In genomic region chr13:21517576-21517975, GRCh38 we compare ENCODE assay signal across 16 cellular contexts.
"Had no signal": no experiment of that assay in that cellular context is flagged by ENCODE, and none has a peak within 500 bp of the region (broad histone marks: within the 10 kb centered on the region; RNA-seq: fewer than 3 reads in every experiment).

No MANE protein-coding gene starts in this region.

- H3K4me2 ChIP-seq: SK-N-SH had no signal

- H3K9me3 ChIP-seq: SK-N-SH had no signal

- H3K9ac ChIP-seq: SK-N-SH had no signal

- DNase-seq: KBM-7, NCI-H1092, NCI-H1105 treated with DMSO at 0.1 percent for 48 hours, NCI-H1417 treated with DMSO at 0.1 percent for 48 hours, NCI-H146, NCI-H1694 treated with DMSO at 0.1 percent for 48 hours, NCI-H1930, NCI-H2081, NCI-H2107, NCI-H2171 treated with DMSO at 0.1 percent for 48 hours, NCI-H345, NCI-H69, NCI-H774, RPMI8226, SHP77 had no signal
